ENCODE assay signal across 22 cellular contexts in the genomic region with DNA sequence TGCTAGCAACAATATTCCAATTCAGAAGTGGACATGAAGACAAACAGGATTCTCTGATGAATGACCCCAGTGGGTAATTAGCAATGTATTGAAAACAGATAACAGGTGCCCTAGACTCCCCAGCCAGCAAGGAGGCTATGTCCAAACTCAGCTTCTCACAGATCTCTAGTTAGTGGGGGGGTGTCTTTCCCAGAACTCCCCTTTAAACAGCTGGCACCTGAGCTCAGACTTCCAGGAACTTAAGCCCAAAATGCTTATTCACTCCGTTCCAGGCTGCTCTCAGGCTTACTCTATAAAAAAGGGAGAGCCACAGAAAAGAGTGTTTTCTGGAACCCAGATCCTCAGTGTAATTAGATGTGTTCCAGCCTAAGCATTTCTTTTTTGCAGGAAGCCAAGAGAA.
"Had no signal": no experiment of that assay in that cellular context is flagged by ENCODE, and none has a peak within 500 bp of the region (broad histone marks: within the 10 kb centered on the region; RNA-seq: fewer than 3 reads in every experiment).

No MANE protein-coding gene starts in this region.

- H3K36me3 ChIP-seq: breast epithelium had no signal

- DNase-seq: activated CD4-positive, alpha-beta T cell treated with anti-CD3 and anti-CD28 coated beads for 48 hours; activated CD4-positive, alpha-beta T cell treated with anti-CD3 and anti-CD28 coated beads, Interleukin-2, amount 50 U/mL, for 4 hours; activated CD4-positive, CD25-positive, alpha-beta regulatory T cell treated with anti-CD3 and anti-CD28 coated beads, Interleukin-2, amount 50 U/mL, for 72 hours; activated CD8-positive, alpha-beta memory T cell treated with anti-CD3 and anti-CD28 coated beads, Interleukin-2, amount 50 U/mL, for 48 hours; activated CD8-positive, alpha-beta T cell treated with anti-CD3 and anti-CD28 coated beads, Interleukin-2, amount 10 ng/mL, durations not matched to agents 7 days and 5 days; activated naive CD4-positive, alpha-beta T cell treated with anti-CD3 and anti-CD28 coated beads, Interleukin-2, amount 50 U/mL, for 16 hours; activated naive CD8-positive, alpha-beta T cell treated with anti-CD3 and anti-CD28 coated beads, Interleukin-2, amount 10 ng/mL, durations not matched to agents 7 days and 5 days; activated T-cell treated with anti-CD3 and anti-CD28 coated beads, Interleukin-2, amount 50 U/mL, for 1 hour; aorta; caudate nucleus; Karpas-422; NCI-H1105 treated with DMSO at 0.1 percent for 48 hours; NCI-H1436 treated with DMSO at 0.1 percent for 48 hours; NCI-H2029; NCI-H2107; NCI-H2171 treated with DMSO at 0.1 percent for 48 hours; NCI-H226; NCI-H526 treated with DMSO at 0.1 percent for 48 hours; NCI-H82; PC-3; SHP77 treated with DMSO at 0.1 percent for 48 hours had no signal

- ATAC-seq: activated CD8-positive, alpha-beta T cell treated with anti-CD3 and anti-CD28 coated beads, Interleukin-2, amount 10 ng/mL, durations not matched to agents 7 days and 5 days; PC-3 had no signal

- H3K27me3 ChIP-seq: breast epithelium had no signal

- H3K4me3 ChIP-seq: breast epithelium had no signal

- H3K27ac ChIP-seq: breast epithelium had no signal

- H3K9me3 ChIP-seq: breast epithelium had no signal

- H3K4me1 ChIP-seq: breast epithelium had no signal
